Comparison of ENCODE assay signal across 8 cellular contexts in the genomic region with DNA sequence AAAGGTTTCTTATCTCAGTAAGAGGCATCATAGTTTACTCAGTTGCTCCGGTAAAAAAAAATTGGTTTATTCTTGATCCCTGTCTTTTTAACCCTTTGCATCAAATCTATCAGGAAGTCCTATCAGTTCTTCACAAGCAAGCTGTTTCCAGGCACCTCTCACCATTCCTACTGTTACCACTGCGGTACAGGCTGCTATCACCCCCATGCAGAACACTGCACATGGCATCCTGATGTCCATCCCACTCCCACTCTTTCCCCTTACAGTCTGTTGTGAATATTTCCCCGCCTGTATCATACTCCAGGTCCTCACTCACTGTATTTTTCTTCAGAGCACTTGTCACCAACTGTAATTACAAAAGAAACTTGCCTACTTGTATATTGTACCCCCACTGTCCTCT. TPM values are rescaled to one million over a fixed set of nuclear protein-coding genes. Genes with fewer than 3 reads are reported as not detected.
"Had no signal": no experiment of that assay in that cellular context is flagged by ENCODE, and none has a peak within 500 bp of the region (broad histone marks: within the 10 kb centered on the region; RNA-seq: fewer than 3 reads in every experiment).

No MANE protein-coding gene starts in this region.

- ATAC-seq: GM12878 had no signal

- FAIRE-seq: G401.6, GM12878, GM12891, GM12892, GM18507, GM19239 had no signal

- DNase-seq: GDM1, GF-D8 had no signal

- H3K4me3 ChIP-seq: GM12878 had no signal

RNA-seq across cellular contexts. Expression of a gene that starts 5.3 kb away (rescaled TPM):
- total RNA-seq: GM12878 had no signal
- polyA plus RNA-seq: GM12878 had no signal
